ENCODE assay signal across 8 cellular contexts in the genomic region with DNA sequence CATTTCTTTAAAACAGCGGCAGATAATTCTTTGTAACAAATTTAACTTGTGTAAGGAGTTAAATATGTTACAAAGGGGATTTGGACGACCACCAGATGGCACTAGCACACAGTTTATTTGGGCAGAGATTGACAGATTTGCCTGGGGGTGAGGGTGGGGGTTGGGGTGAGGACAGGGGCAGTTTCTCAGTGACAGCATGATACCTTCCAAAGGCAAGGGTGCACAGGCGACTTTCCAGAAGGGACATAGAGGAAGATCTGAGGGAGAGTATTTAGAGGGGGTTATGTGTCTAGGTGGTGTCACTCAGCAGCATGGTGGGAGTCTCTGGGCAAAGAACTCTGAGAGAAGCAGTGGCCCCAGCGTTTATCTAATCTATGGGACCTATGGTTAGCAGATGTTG.
DNase-seq lines count a peak whose midpoint lies in the region; ATAC-seq and TF ChIP-seq lines count a peak whose summit lies in the region.

No MANE protein-coding gene starts in this region.

- peak; percentile 48 for ATAC-seq in HG03159 (IDR thresholded peaks at IDR 0.05; ENCODE audit: unreplicated experiment)
- 0 out of 3 replicates have a peak, but pooled peaks have one; percentile 40 for ATAC-seq in RWPE2 (ENCODE audit: low read depth)
- peak; percentile 46 for ATAC-seq in activated naive CD8-positive, alpha-beta T cell treated with anti-CD3 and anti-CD28 coated beads, Interleukin-2, amount 50 U/mL, for 24 hours

- H3K4me3 ChIP-seq in RWPE2 (ENCODE audit: severe bottlenecking): no peak overlapping the region

- no peak overlapping the region for H3K27ac Mint-ChIP-seq in activated naive CD8-positive, alpha-beta T cell treated with anti-CD3 and anti-CD28 coated beads, Interleukin-2, amount 50 U/mL, for 24 hours

- H3K9me3 Mint-ChIP-seq in activated naive CD8-positive, alpha-beta T cell treated with anti-CD3 and anti-CD28 coated beads, Interleukin-2, amount 50 U/mL, for 24 hours: no peaks in the 10 kb centered on the region

- H3K4me1 Mint-ChIP-seq in activated naive CD8-positive, alpha-beta T cell treated with anti-CD3 and anti-CD28 coated beads, Interleukin-2, amount 50 U/mL, for 24 hours: peaks cover 3% of the 10 kb centered on the region

- H3K27ac ChIP-seq in RWPE2 (ENCODE audit: poor library complexity, severe bottlenecking): no peak overlapping the region

- DNase-seq in NK-92 treated with Interleukin-12 subunit alpha and Interleukin-12 subunit beta, amount 100 ng/mL, for 24 hours (lab: John Stamatoyannopoulos, UW): peak; percentile 4
- DNase-seq in NK-92 (lab: John Stamatoyannopoulos, UW; ENCODE audit: unreplicated experiment): no peak
- DNase-seq in RWPE2 (ENCODE audit: low spot score): no peak
- peak; percentile 62 for DNase-seq in activated naive CD8-positive, alpha-beta T cell treated with anti-CD3 and anti-CD28 coated beads, Interleukin-2, amount 50 U/mL, for 24 hours
- peak; percentile 14 to 23 for DNase-seq in hippocampal formation (lab: John Stamatoyannopoulos, UW)
- DNase-seq in stimulated activated CD4-positive, alpha-beta T cell treated with anti-CD3 and anti-CD28 coated beads, Interleukin-2, amount 100 ng/mL, for 24 hours: peak; percentile 55 to 66
- no peak for DNase-seq in NCI-H510A (lab: John Stamatoyannopoulos, UW)

- H3K4me3 Mint-ChIP-seq in activated naive CD8-positive, alpha-beta T cell treated with anti-CD3 and anti-CD28 coated beads, Interleukin-2, amount 50 U/mL, for 24 hours: no peak overlapping the region

- H3K36me3 ChIP-seq in RWPE2 (ENCODE audit: low read depth): no peaks in the 10 kb centered on the region

- H3K27me3 Mint-ChIP-seq in activated naive CD8-positive, alpha-beta T cell treated with anti-CD3 and anti-CD28 coated beads, Interleukin-2, amount 50 U/mL, for 24 hours: peaks cover 2% of the 10 kb centered on the region

- H3K27me3 ChIP-seq in RWPE2 (ENCODE audit: insufficient read depth, poor library complexity, severe bottlenecking): no peaks in the 10 kb centered on the region

- H3K4me1 ChIP-seq in RWPE2 (ENCODE audit: insufficient read depth, poor library complexity, severe bottlenecking): no peaks in the 10 kb centered on the region

- TF ChIP-seq CTCF in RWPE2 (IDR thresholded peaks at IDR 0.05; ENCODE audit: poor library complexity, severe bottlenecking): peak; percentile 84

- peaks cover 3% of the 10 kb centered on the region for H3K9me3 ChIP-seq in RWPE2 (ENCODE audit: severe bottlenecking)

- H3K36me3 Mint-ChIP-seq in activated naive CD8-positive, alpha-beta T cell treated with anti-CD3 and anti-CD28 coated beads, Interleukin-2, amount 50 U/mL, for 24 hours (ENCODE audit: low read depth): no peaks in the 10 kb centered on the region

Comparison
In these comparisons a context has a peak if more than half of its experiments do, and no peak if none do; other contexts are left out.
1. DNase-seq: peak in NK-92 treated with Interleukin-12 subunit alpha and Interleukin-12 subunit beta, amount 100 ng/mL, for 24 hours (single experiment), activated naive CD8-positive, alpha-beta T cell treated with anti-CD3 and anti-CD28 coated beads, Interleukin-2, amount 50 U/mL, for 24 hours (single experiment), hippocampal formation (2 of 2) and stimulated activated CD4-positive, alpha-beta T cell treated with anti-CD3 and anti-CD28 coated beads, Interleukin-2, amount 100 ng/mL, for 24 hours (2 of 2); none in NK-92 (single experiment), RWPE2 (single experiment) and NCI-H510A (single experiment).
2. Peak in every context shown above with its lines, with median percentiles within 50 percentile points of each other: ATAC-seq.